40 cellular contexts compared by ENCODE assay signal in the genomic region with DNA sequence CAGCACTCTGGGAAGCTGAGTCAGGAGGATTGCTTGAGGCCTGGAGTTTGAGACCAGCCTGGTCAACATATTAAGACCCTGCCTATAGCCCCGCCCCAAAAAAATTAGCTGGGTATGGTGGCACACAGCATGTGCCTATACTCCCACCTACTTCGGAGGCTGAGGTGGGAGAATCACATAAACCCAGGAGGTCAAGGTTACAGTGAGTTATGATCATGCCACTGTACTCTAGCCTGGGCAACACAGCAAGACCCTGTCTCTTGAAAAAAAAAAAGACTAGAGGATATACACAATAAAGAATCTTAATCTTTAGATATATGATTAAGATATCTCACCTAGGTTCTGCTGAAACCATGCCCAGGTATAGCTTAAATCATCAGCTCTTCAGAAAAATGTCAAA.
"Had no signal": no experiment of that assay in that cellular context is flagged by ENCODE, and none has a peak within 500 bp of the region (broad histone marks: within the 10 kb centered on the region; RNA-seq: fewer than 3 reads in every experiment).

No MANE protein-coding gene starts in this region.

- H3K27ac ChIP-seq: adrenal gland, ascending aorta, body of pancreas, brain microvascular endothelial cell, breast epithelium, cardiac muscle cell had no signal

- H3K27me3 ChIP-seq: adrenal gland, ascending aorta, body of pancreas, brain microvascular endothelial cell, breast epithelium, cardiac muscle cell had no signal

- H3K27me3 Mint-ChIP-seq: activated naive CD4-positive, alpha-beta T cell treated with anti-CD3 and anti-CD28 coated beads, Interleukin-2, amount 10 ng/mL, durations not matched to agents 7 days and 5 days; activated naive CD4-positive, alpha-beta T cell treated with anti-CD3 and anti-CD28 coated beads, Interleukin-2, amount 50 U/mL, for 24 hours; activated naive CD8-positive, alpha-beta T cell treated with anti-CD3 and anti-CD28 coated beads for 36 hours; activated naive CD8-positive, alpha-beta T cell treated with anti-CD3 and anti-CD28 coated beads, Interleukin-2, amount 50 U/mL, for 24 hours; activated T-cell treated with anti-CD3 and anti-CD28 coated beads, Interleukin-2, amount 50 U/mL, for 24 hours; activated T-helper 17 cell treated with anti-CD3 and anti-CD28 coated beads, Interleukin-2, amount 50 U/mL, for 72 hours; brain had no signal

- H3K4me1 ChIP-seq: adrenal gland, breast epithelium had no signal

- H3K4me1 Mint-ChIP-seq: activated naive CD4-positive, alpha-beta T cell treated with anti-CD3 and anti-CD28 coated beads, Interleukin-2, amount 10 ng/mL, durations not matched to agents 7 days and 5 days; activated naive CD4-positive, alpha-beta T cell treated with anti-CD3 and anti-CD28 coated beads, Interleukin-2, amount 50 U/mL, for 24 hours; activated naive CD8-positive, alpha-beta T cell treated with anti-CD3 and anti-CD28 coated beads for 36 hours; activated naive CD8-positive, alpha-beta T cell treated with anti-CD3 and anti-CD28 coated beads, Interleukin-2, amount 10 ng/mL, durations not matched to agents 7 days and 5 days; activated naive CD8-positive, alpha-beta T cell treated with anti-CD3 and anti-CD28 coated beads, Interleukin-2, amount 50 U/mL, for 24 hours; activated T-helper 17 cell treated with anti-CD3 and anti-CD28 coated beads, Interleukin-2, amount 50 U/mL, for 72 hours; central memory CD8-positive, alpha-beta T cell had no signal

- FAIRE-seq: astrocyte, bronchial epithelial cell had no signal

- H3K9me3 ChIP-seq: adrenal gland, ascending aorta, body of pancreas, breast epithelium had no signal

- H3K4me3 Mint-ChIP-seq: activated naive CD4-positive, alpha-beta T cell treated with anti-CD3 and anti-CD28 coated beads for 36 hours; activated naive CD4-positive, alpha-beta T cell treated with anti-CD3 and anti-CD28 coated beads, Interleukin-2, amount 10 ng/mL, durations not matched to agents 7 days and 5 days; activated naive CD4-positive, alpha-beta T cell treated with anti-CD3 and anti-CD28 coated beads, Interleukin-2, amount 50 U/mL, for 24 hours; activated naive CD8-positive, alpha-beta T cell; activated naive CD8-positive, alpha-beta T cell treated with anti-CD3 and anti-CD28 coated beads for 36 hours; activated naive CD8-positive, alpha-beta T cell treated with anti-CD3 and anti-CD28 coated beads, Interleukin-2, amount 10 ng/mL, durations not matched to agents 7 days and 5 days; activated naive CD8-positive, alpha-beta T cell treated with anti-CD3 and anti-CD28 coated beads, Interleukin-2, amount 50 U/mL, for 24 hours; activated T-cell treated with anti-CD3 and anti-CD28 coated beads, Interleukin-2, amount 50 U/mL, for 24 hours; activated T-cell treated with anti-CD3 and anti-CD28 coated beads, Interleukin-2, amount 50 U/mL, for 4 hours; activated T-cell treated with anti-CD3 and anti-CD28 coated beads, Interleukin-2, amount 50 U/mL, for 72 hours; activated T-helper 1 cell treated with anti-CD3 and anti-CD28 coated beads, Interleukin-12 subunit alpha, Interleukin-12 subunit beta, Interleukin-2, Interleukin-4 antibody, amounts not matched to agents 30 ng/mL and 10 ng/mL and 1 ng/mL, durations not matched to agents 14 hours and 24 hours and 36 hours; activated T-helper 17 cell treated with anti-CD3 and anti-CD28 coated beads, Interleukin-2, amount 50 U/mL, for 72 hours; brain; central memory CD8-positive, alpha-beta T cell had no signal

- DNase-seq: activated effector memory CD4-positive, alpha-beta T cell treated with anti-CD3 and anti-CD28 coated beads, Interleukin-2, amount 50 U/mL, for 16 hours; activated effector memory CD4-positive, alpha-beta T cell treated with Interleukin-2 at 50 U/mL for 16 hours; activated gamma-delta T cell; activated gamma-delta T cell treated with Interleukin-2 at 50 U/mL for 16 hours; activated naive CD4-positive, alpha-beta T cell; activated naive CD4-positive, alpha-beta T cell treated with anti-CD3 and anti-CD28 coated beads for 36 hours; activated naive CD4-positive, alpha-beta T cell treated with anti-CD3 and anti-CD28 coated beads, Interleukin-2, amount 10 ng/mL, durations not matched to agents 7 days and 5 days; activated naive CD4-positive, alpha-beta T cell treated with anti-CD3 and anti-CD28 coated beads, Interleukin-2, amount 50 U/mL, for 16 hours; activated naive CD4-positive, alpha-beta T cell treated with Interleukin-2 at 50 U/mL for 16 hours; activated naive CD8-positive, alpha-beta T cell treated with anti-CD3 and anti-CD28 coated beads for 36 hours; activated naive CD8-positive, alpha-beta T cell treated with anti-CD3 and anti-CD28 coated beads, Interleukin-2, amount 10 ng/mL, durations not matched to agents 7 days and 5 days; activated naive CD8-positive, alpha-beta T cell treated with anti-CD3 and anti-CD28 coated beads, Interleukin-2, amount 50 U/mL, for 24 hours; activated T-cell treated with anti-CD3 and anti-CD28 coated beads, Interleukin-2, amount 50 U/mL, for 1 hour; activated T-cell treated with anti-CD3 and anti-CD28 coated beads, Interleukin-2, amount 50 U/mL, for 24 hours; activated T-cell treated with anti-CD3 and anti-CD28 coated beads, Interleukin-2, amount 50 U/mL, for 4 hours; activated T-cell treated with anti-CD3 and anti-CD28 coated beads, Interleukin-2, amount 50 U/mL, for 48 hours; activated T-cell treated with anti-CD3 and anti-CD28 coated beads, Interleukin-2, amount 50 U/mL, for 72 hours; adrenal gland; amniotic stem cell; amygdala; anterior cingulate cortex; aorta; body of pancreas; brain microvascular endothelial cell; caudate nucleus; central memory CD4-positive, alpha-beta T cell; cerebellar nuclear complex had no signal

- H3K9me3 Mint-ChIP-seq: activated naive CD4-positive, alpha-beta T cell treated with anti-CD3 and anti-CD28 coated beads for 36 hours; activated naive CD4-positive, alpha-beta T cell treated with anti-CD3 and anti-CD28 coated beads, Interleukin-2, amount 10 ng/mL, durations not matched to agents 7 days and 5 days; activated naive CD4-positive, alpha-beta T cell treated with anti-CD3 and anti-CD28 coated beads, Interleukin-2, amount 50 U/mL, for 24 hours; activated naive CD4-positive, alpha-beta T cell treated with anti-CD3 and anti-CD28 coated beads, Interleukin-2, amount 50 U/mL, for 72 hours; activated naive CD8-positive, alpha-beta T cell treated with anti-CD3 and anti-CD28 coated beads for 36 hours; activated naive CD8-positive, alpha-beta T cell treated with anti-CD3 and anti-CD28 coated beads, Interleukin-2, amount 10 ng/mL, durations not matched to agents 7 days and 5 days; activated naive CD8-positive, alpha-beta T cell treated with anti-CD3 and anti-CD28 coated beads, Interleukin-2, amount 50 U/mL, for 24 hours; activated T-cell treated with anti-CD3 and anti-CD28 coated beads, Interleukin-2, amount 50 U/mL, for 24 hours; activated T-cell treated with anti-CD3 and anti-CD28 coated beads, Interleukin-2, amount 50 U/mL, for 4 hours; activated T-cell treated with anti-CD3 and anti-CD28 coated beads, Interleukin-2, amount 50 U/mL, for 72 hours; activated T-helper 1 cell treated with anti-CD3 and anti-CD28 coated beads, Interleukin-12 subunit alpha, Interleukin-12 subunit beta, Interleukin-2, Interleukin-4 antibody, amounts not matched to agents 30 ng/mL and 10 ng/mL and 1 ng/mL, durations not matched to agents 14 hours and 24 hours and 36 hours; activated T-helper 17 cell treated with anti-CD3 and anti-CD28 coated beads, Interleukin-2, amount 50 U/mL, for 72 hours; activated T-helper 2 cell treated with anti-CD3 and anti-CD28 coated beads, Interferon-gamma antibody, Interleukin-2, Interleukin-4, amounts not matched to agents 10 μg/mL and 5 μg/mL and 100 μg/mL, durations not matched to agents 14 hours and 24 hours and 36 hours; brain; central memory CD8-positive, alpha-beta T cell had no signal

- H3K36me3 Mint-ChIP-seq: activated naive CD4-positive, alpha-beta T cell treated with anti-CD3 and anti-CD28 coated beads, Interleukin-2, amount 10 ng/mL, durations not matched to agents 7 days and 5 days; activated naive CD4-positive, alpha-beta T cell treated with anti-CD3 and anti-CD28 coated beads, Interleukin-2, amount 50 U/mL, for 24 hours; activated naive CD4-positive, alpha-beta T cell treated with anti-CD3 and anti-CD28 coated beads, Interleukin-2, amount 50 U/mL, for 72 hours; activated naive CD8-positive, alpha-beta T cell; activated naive CD8-positive, alpha-beta T cell treated with anti-CD3 and anti-CD28 coated beads for 36 hours; activated naive CD8-positive, alpha-beta T cell treated with anti-CD3 and anti-CD28 coated beads, Interleukin-2, amount 10 ng/mL, durations not matched to agents 7 days and 5 days; brain had no signal

- ATAC-seq: activated naive CD4-positive, alpha-beta T cell treated with anti-CD3 and anti-CD28 coated beads, Interleukin-2, amount 50 U/mL, for 72 hours; activated naive CD8-positive, alpha-beta T cell treated with anti-CD3 and anti-CD28 coated beads, Interleukin-2, amount 50 U/mL, for 24 hours; activated T-cell treated with anti-CD3 and anti-CD28 coated beads, Interleukin-2, amount 50 U/mL, for 4 hours; activated T-cell treated with anti-CD3 and anti-CD28 coated beads, Interleukin-2, amount 50 U/mL, for 72 hours; activated T-helper 17 cell treated with anti-CD3 and anti-CD28 coated beads, Interleukin-2, amount 50 U/mL, for 72 hours; body of pancreas had no signal

- H3K4me3 ChIP-seq: adrenal gland, ascending aorta, body of pancreas, breast epithelium, cardiac muscle cell had no signal

- H3K36me3 ChIP-seq: adrenal gland, ascending aorta, brain microvascular endothelial cell, breast epithelium, cardiac muscle cell had no signal

- H3K27ac Mint-ChIP-seq: activated naive CD4-positive, alpha-beta T cell treated with anti-CD3 and anti-CD28 coated beads for 36 hours; activated naive CD4-positive, alpha-beta T cell treated with anti-CD3 and anti-CD28 coated beads, Interleukin-2, amount 10 ng/mL, durations not matched to agents 7 days and 5 days; activated naive CD4-positive, alpha-beta T cell treated with anti-CD3 and anti-CD28 coated beads, Interleukin-2, amount 50 U/mL, for 24 hours; activated naive CD4-positive, alpha-beta T cell treated with anti-CD3 and anti-CD28 coated beads, Interleukin-2, amount 50 U/mL, for 72 hours; activated naive CD8-positive, alpha-beta T cell; activated naive CD8-positive, alpha-beta T cell treated with anti-CD3 and anti-CD28 coated beads for 36 hours; activated naive CD8-positive, alpha-beta T cell treated with anti-CD3 and anti-CD28 coated beads, Interleukin-2, amount 10 ng/mL, durations not matched to agents 7 days and 5 days; activated naive CD8-positive, alpha-beta T cell treated with anti-CD3 and anti-CD28 coated beads, Interleukin-2, amount 50 U/mL, for 24 hours; activated T-cell treated with anti-CD3 and anti-CD28 coated beads, Interleukin-2, amount 50 U/mL, for 24 hours; activated T-cell treated with anti-CD3 and anti-CD28 coated beads, Interleukin-2, amount 50 U/mL, for 72 hours; activated T-helper 1 cell treated with anti-CD3 and anti-CD28 coated beads, Interleukin-12 subunit alpha, Interleukin-12 subunit beta, Interleukin-2, Interleukin-4 antibody, amounts not matched to agents 30 ng/mL and 10 ng/mL and 1 ng/mL, durations not matched to agents 14 hours and 24 hours and 36 hours; activated T-helper 17 cell treated with anti-CD3 and anti-CD28 coated beads, Interleukin-2, amount 50 U/mL, for 72 hours; activated T-helper 2 cell treated with anti-CD3 and anti-CD28 coated beads, Interferon-gamma antibody, Interleukin-2, Interleukin-4, amounts not matched to agents 10 μg/mL and 5 μg/mL and 100 μg/mL, durations not matched to agents 14 hours and 24 hours and 36 hours; brain had no signal
